ENCODE assay signal across 15 cellular contexts in genomic region chr9:113910036-113910639, GRCh38.
A peak's percentile ranks its signal among the peaks of the same experiment; 100 is the strongest.
DNase-seq lines count a peak whose midpoint lies in the region; ATAC-seq and TF ChIP-seq lines count a peak whose summit lies in the region.
"Had no signal": no experiment of that assay in that cellular context is flagged by ENCODE, and none has a peak within 500 bp of the region (broad histone marks: within the 10 kb centered on the region; RNA-seq: fewer than 3 reads in every experiment).

No MANE protein-coding gene starts in this region.

- no peaks in the 10 kb centered on the region for H3K9me3 ChIP-seq in mucosa of stomach (ENCODE audit: control insufficient read depth, low read length)
- H3K9me3 ChIP-seq: suprapubic skin had no signal

- no peak overlapping the region for H3K4me3 ChIP-seq in mucosa of stomach (ENCODE audit: low read length)
- H3K4me3 ChIP-seq: cardiac muscle cell, suprapubic skin had no signal

- DNase-seq in DMS153 (lab: John Stamatoyannopoulos, UW) (peak; percentile 97), NCI-H1105 treated with DMSO at 0.1 percent for 48 hours (lab: John Stamatoyannopoulos, UW) (peak; percentile 88), NCI-H2171 treated with DMSO at 0.1 percent for 48 hours (lab: John Stamatoyannopoulos, UW) (no peak), medulla oblongata (ENCODE audit: extremely low spot score) (no peak)
- no peak for DNase-seq in NK-92 treated with Interleukin-12 subunit alpha and Interleukin-12 subunit beta, amount 100 ng/mL, for 24 hours (lab: John Stamatoyannopoulos, UW)
- DNase-seq: activated naive CD8-positive, alpha-beta T cell treated with anti-CD3 and anti-CD28 coated beads for 36 hours; effector memory CD4-positive, alpha-beta T cell; EL; midbrain; NCI-H524 had no signal

- TF ChIP-seq CTCF in VCaP (conservative IDR thresholded peaks at IDR 0.05), result no peak

- peak overlapping the region; percentile 53 for H3K9ac ChIP-seq in mucosa of stomach (ENCODE audit: low read length)

- ATAC-seq in HG02798 (IDR thresholded peaks at IDR 0.05; ENCODE audit: poor library complexity, unreplicated experiment), result no peak

- H3K36me3 ChIP-seq in mucosa of stomach (ENCODE audit: control insufficient read depth, insufficient read depth, low read length), result no peaks in the 10 kb centered on the region
- H3K36me3 ChIP-seq: cardiac muscle cell, suprapubic skin had no signal

- H3K4me1 ChIP-seq in mucosa of stomach (ENCODE audit: control insufficient read depth, insufficient read depth, low read length), result peaks cover 57% of the 10 kb centered on the region

- H3K27ac ChIP-seq in VCaP, result peak overlapping the region; percentile 94
- H3K27ac ChIP-seq: cardiac muscle cell, suprapubic skin had no signal

- no peaks in the 10 kb centered on the region for H3K27me3 ChIP-seq in mucosa of stomach (ENCODE audit: control insufficient read depth, insufficient read depth, low read length)
- H3K27me3 ChIP-seq: cardiac muscle cell, suprapubic skin had no signal

Comparison
In these comparisons a context has a peak if more than half of its experiments do, and no peak if none do; other contexts are left out.
1. DNase-seq: peak in DMS153 (single experiment) and NCI-H1105 treated with DMSO at 0.1 percent for 48 hours (single experiment); none in NK-92 treated with Interleukin-12 subunit alpha and Interleukin-12 subunit beta, amount 100 ng/mL, for 24 hours (single experiment), NCI-H2171 treated with DMSO at 0.1 percent for 48 hours (single experiment) and medulla oblongata (single experiment).